Comparison of ENCODE assay signal across 1 cellular context in genomic region chr10:37856881-37857286, GRCh38.
TF ChIP-seq lines count a peak whose summit lies in the region.

No MANE protein-coding gene starts in this region.

TF ChIP-seq in K562, 482 proteins besides CTCF, POLR2A, EP300 and RAD21 (continued from another document):
- no peak for TF ChIP-seq CTCFL (IDR thresholded peaks at IDR 0.05; ENCODE audit: borderline replicate concordance, insufficient read depth, low read depth, low read length, poor library complexity, severe bottlenecking)
- no peak for TF ChIP-seq POLR2AphosphoS5 (IDR thresholded peaks at IDR 0.05; ENCODE audit: control insufficient read depth, insufficient read depth, low read depth, low read length)
- no peak for TF ChIP-seq MTA3 (IDR thresholded peaks at IDR 0.05; ENCODE audit: borderline replicate concordance)
- TF ChIP-seq MECOM (CRISPR knock-in tag; IDR thresholded peaks at IDR 0.05), result peak; percentile 56; the same call in 1 of the 2 replicates
- TF ChIP-seq BMI1 (IDR thresholded peaks at IDR 0.05; ENCODE audit: low read length), result no peak
- peak; percentile 56 for TF ChIP-seq CBFA2T2 (conservative IDR thresholded peaks at IDR 0.05)
- no peak for TF ChIP-seq HOXB6 (CRISPR knock-in tag; IDR thresholded peaks at IDR 0.05; ENCODE audit: borderline replicate concordance)
- TF ChIP-seq POLR2H (tag; IDR thresholded peaks at IDR 0.05; ENCODE audit: low read depth), result no peak
- TF ChIP-seq E2F6 (IDR thresholded peaks at IDR 0.05; ENCODE audit: borderline replicate concordance in 1 of 2, extremely low read depth in 1 of 2, insufficient read depth in 1 of 2, insufficient read length in 1 of 2, low read depth in 1 of 2, low read length in 1 of 2, poor library complexity in 1 of 2, severe bottlenecking in 1 of 2), result no peak
- 0 out of 2 replicates have a peak, but pooled peaks have one; percentile 27 for TF ChIP-seq ETV1 (tag; conservative IDR thresholded peaks at IDR 0.05; ENCODE audit: low read depth)
- TF ChIP-seq PHB2 (IDR thresholded peaks at IDR 0.05; ENCODE audit: low read depth), result no peak
- TF ChIP-seq TAF7 (tag; IDR thresholded peaks at IDR 0.05), result no peak
- TF ChIP-seq PTBP1 (IDR thresholded peaks at IDR 0.05; ENCODE audit: low read depth, low read length), result no peak
- no peak for TF ChIP-seq KAT2B (IDR thresholded peaks at IDR 0.05; ENCODE audit: low read depth, low read length)
- no peak for TF ChIP-seq ILF3 (IDR thresholded peaks at IDR 0.05; ENCODE audit: borderline replicate concordance)
- TF ChIP-seq HEY1 (CRISPR knock-in tag; IDR thresholded peaks at IDR 0.05; ENCODE audit: borderline replicate concordance), result no peak
- TF ChIP-seq ZNF57 (CRISPR knock-in tag; IDR thresholded peaks at IDR 0.05), result no peak
- no peak for TF ChIP-seq ZNF518B (CRISPR knock-in tag; IDR thresholded peaks at IDR 0.05)
- no peak for TF ChIP-seq XRCC5 (IDR thresholded peaks at IDR 0.05; ENCODE audit: low read depth, low read length)
- peak; percentile 71 for TF ChIP-seq ARID1B (IDR thresholded peaks at IDR 0.05)
- TF ChIP-seq MAFG (tag; conservative IDR thresholded peaks at IDR 0.05), result no peak
- TF ChIP-seq ILK (tag; IDR thresholded peaks at IDR 0.05; ENCODE audit: borderline replicate concordance, low read depth), result no peak
- peak; percentile 19; the same call in 1 of the 2 replicates for TF ChIP-seq SMARCA4 (IDR thresholded peaks at IDR 0.05)
- TF ChIP-seq ESRRA (IDR thresholded peaks at IDR 0.05; ENCODE audit: borderline replicate concordance, low read depth), result no peak
- TF ChIP-seq ZNF583 (CRISPR knock-in tag; IDR thresholded peaks at IDR 0.05), result no peak
- TF ChIP-seq RCOR1 (IDR thresholded peaks at IDR 0.05; ENCODE audit: borderline replicate concordance in 1 of 2, low read depth in 2 of 2, low read length in 2 of 2), result peak in 1 of 2 experiments; percentile 87; a peak in 2 of 4 replicates
- TF ChIP-seq EP400 (IDR thresholded peaks at IDR 0.05), result no peak
- TF ChIP-seq ZNF280A (IDR thresholded peaks at IDR 0.05; ENCODE audit: low read depth, partially characterized antibody), result no peak
- no peak for TF ChIP-seq FUS (optimal IDR thresholded peaks at IDR 0.05; ENCODE audit: low read depth, low read length)
- TF ChIP-seq SAP30 (IDR thresholded peaks at IDR 0.05; ENCODE audit: borderline replicate concordance, insufficient read depth, low read depth, low read length, poor library complexity, severe bottlenecking), result no peak
- no peak for TF ChIP-seq ATF6 (CRISPR knock-in tag; IDR thresholded peaks at IDR 0.05)
- TF ChIP-seq CREB1 (IDR thresholded peaks at IDR 0.05), result 0 out of 2 replicates have a peak, but pooled peaks have one; percentile 20
- no peak for TF ChIP-seq CREB1 (CRISPR knock-in tag; IDR thresholded peaks at IDR 0.05)
- no peak for TF ChIP-seq IFI16 (CRISPR knock-in tag; IDR thresholded peaks at IDR 0.05)
- TF ChIP-seq ZNF23 (CRISPR knock-in tag; IDR thresholded peaks at IDR 0.05), result no peak
- TF ChIP-seq CHCHD3 (CRISPR knock-in tag; IDR thresholded peaks at IDR 0.05), result no peak
- no peak for TF ChIP-seq E2F5 (CRISPR knock-in tag; IDR thresholded peaks at IDR 0.05)
- no peak for TF ChIP-seq SIN3B (IDR thresholded peaks at IDR 0.05; ENCODE audit: low read depth)
- no peak for TF ChIP-seq NR2C2 (CRISPR knock-in tag; IDR thresholded peaks at IDR 0.05)
- TF ChIP-seq NR2C2 (tag; IDR thresholded peaks at IDR 0.05), result peak; percentile 38; the same call in 1 of the 2 replicates
- TF ChIP-seq PHB (CRISPR knock-in tag; IDR thresholded peaks at IDR 0.05), result no peak
- TF ChIP-seq ZBTB40 (IDR thresholded peaks at IDR 0.05), result peak; percentile 30; the same call in 1 of the 2 replicates
- TF ChIP-seq ZBTB40 (CRISPR knock-in tag; IDR thresholded peaks at IDR 0.05), result no peak
